Comparison of ENCODE assay signal across 4 cellular contexts in genomic region chr1:46932020-46932419, GRCh38. TPM values are rescaled to one million over a fixed set of nuclear protein-coding genes. Genes with fewer than 3 reads are reported as not detected.
"Had no signal": no experiment of that assay in that cellular context is flagged by ENCODE, and none has a peak within 500 bp of the region (broad histone marks: within the 10 kb centered on the region; RNA-seq: fewer than 3 reads in every experiment).

No MANE protein-coding gene starts in this region.

RNA-seq across cellular contexts. Expression of gene CYP4A11, which starts 9.3 kb away (rescaled TPM):
- total RNA-seq: LHCN-M2, M059J, MCF 10A, NCI-H460 had no signal
